ENCODE assay signal across 16 cellular contexts in the genomic region with DNA sequence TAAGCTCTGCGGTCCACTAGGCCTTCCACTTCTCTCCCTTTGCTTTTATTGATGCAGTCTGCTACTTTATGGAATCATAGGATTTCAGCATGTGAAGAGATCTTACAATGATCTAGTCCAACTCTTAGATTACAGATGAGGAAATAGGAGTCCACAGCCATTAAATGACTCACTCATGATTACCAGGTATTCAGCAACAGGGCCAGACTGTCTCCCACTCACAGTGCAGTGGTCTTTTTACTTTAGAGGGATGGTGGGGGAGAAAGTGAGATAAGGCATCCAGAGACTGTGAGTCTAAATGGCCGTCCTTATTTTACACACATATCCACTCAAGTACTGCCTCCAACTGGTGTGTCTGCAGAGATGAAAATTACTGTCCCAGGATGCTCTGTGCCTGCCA.
"Had no signal": no experiment of that assay in that cellular context is flagged by ENCODE, and none has a peak within 500 bp of the region (broad histone marks: within the 10 kb centered on the region; RNA-seq: fewer than 3 reads in every experiment).

No MANE protein-coding gene starts in this region.

- H3K9me3 ChIP-seq: ascending aorta, lower lobe of right lung, right lobe of liver had no signal

- ATAC-seq: activated T-cell treated with anti-CD3 and anti-CD28 coated beads, Interleukin-2, amount 50 U/mL, for 72 hours; esophagus mucosa; lower lobe of right lung; stimulated activated naive CD8-positive, alpha-beta T cell treated with anti-CD3 and anti-CD28 coated beads, Interleukin-15, amount 100 ng/mL, for 72 hours had no signal

- FAIRE-seq: colon had no signal

- H3K36me3 ChIP-seq: ascending aorta, cardiac muscle cell, lower lobe of right lung, right lobe of liver had no signal

- H3K4me2 ChIP-seq: smooth muscle cell had no signal

- DNase-seq: activated CD4-positive, alpha-beta T cell treated with anti-CD3 and anti-CD28 coated beads, Interleukin-2, amount 10 ng/mL, durations not matched to agents 7 days and 5 days; activated CD4-positive, CD25-positive, alpha-beta regulatory T cell; activated CD8-positive, alpha-beta memory T cell treated with anti-CD3 and anti-CD28 coated beads, Interleukin-2, amount 50 U/mL, for 48 hours; activated gamma-delta T cell treated with Interleukin-2 at 50 U/mL for 16 hours; activated naive CD8-positive, alpha-beta T cell treated with anti-CD3 and anti-CD28 coated beads, Interleukin-2, amount 10 ng/mL, durations not matched to agents 7 days and 5 days; activated T-cell treated with anti-CD3 and anti-CD28 coated beads, Interleukin-2, amount 50 U/mL, for 72 hours; hypothalamus; lower lobe of right lung; right lobe of liver; stimulated activated naive CD8-positive, alpha-beta T cell treated with anti-CD3 and anti-CD28 coated beads, Interleukin-15, amount 100 ng/mL, for 72 hours; SW 1271 had no signal

- H3K4me1 ChIP-seq: ascending aorta, lower lobe of right lung had no signal

- H3K4me3 ChIP-seq: ascending aorta, cardiac muscle cell, lower lobe of right lung, right lobe of liver, smooth muscle cell had no signal

- H3K27me3 ChIP-seq: ascending aorta, right lobe of liver had no signal

- H3K27ac ChIP-seq: ascending aorta, cardiac muscle cell, lower lobe of right lung, right lobe of liver had no signal
